ENCODE assay signal across 14 cellular contexts in genomic region chr3:4972652-4973643, GRCh38. TPM values are rescaled to one million over a fixed set of nuclear protein-coding genes. Genes with fewer than 3 reads are reported as not detected.
DNase-seq lines count a peak whose midpoint lies in the region; ATAC-seq, FAIRE-seq and TF ChIP-seq lines count a peak whose summit lies in the region.
"Had no signal": no experiment of that assay in that cellular context is flagged by ENCODE, and none has a peak within 500 bp of the region (broad histone marks: within the 10 kb centered on the region; RNA-seq: fewer than 3 reads in every experiment).

No MANE protein-coding gene starts in this region.

- ATAC-seq in GM19452 (IDR thresholded peaks at IDR 0.05; ENCODE audit: unreplicated experiment) (peak; percentile 24), HG03280 (IDR thresholded peaks at IDR 0.05; ENCODE audit: unreplicated experiment) (peak; percentile 36), left ventricle myocardium superior (no peak)
- ATAC-seq: left cardiac atrium, PC-3 had no signal

- intact Hi-C loops in left ventricle myocardium superior (cut with micrococcal nuclease): no loop called here

- DNase-seq in GM12891 (ENCODE audit: insufficient read length, low spot score): no peak
- DNase-seq in fibroblast of villous mesenchyme (ENCODE audit: low read depth): peak; percentile 37
- no peak for DNase-seq in NCI-H526 treated with DMSO at 0.1 percent for 48 hours (lab: John Stamatoyannopoulos, UW)
- no peak for DNase-seq in left ventricle myocardium superior
- DNase-seq in D341Med (ENCODE audit: low spot score): no peak
- DNase-seq in SW 1271 (lab: John Stamatoyannopoulos, UW): no peak
- DNase-seq: left cardiac atrium; NCI-H2171 treated with DMSO at 0.1 percent for 48 hours; PC-3; stimulated activated CD8-positive, alpha-beta memory T cell treated with anti-CD3 and anti-CD28 coated beads, Interleukin-4, amount 100 ng/mL, for 48 hours had no signal

- no peak for TF ChIP-seq CTCF in fibroblast of villous mesenchyme (IDR thresholded peaks at IDR 0.05; ENCODE audit: insufficient read depth, low read depth, low read length)

- TF ChIP-seq POLR2A in GM12891 (IDR thresholded peaks at IDR 0.05; ENCODE audit: low read depth, low read length): no peak

- no peak for FAIRE-seq in GM12891 (lab: Jason Lieb, UNC)
- FAIRE-seq: astrocyte had no signal

- no peak overlapping the region for H3K4me3 ChIP-seq in fibroblast of villous mesenchyme (ENCODE audit: low read depth, low read length)
- H3K4me3 ChIP-seq: neural progenitor cell had no signal

TF ChIP-seq in GM12891, 5 proteins besides CTCF, POLR2A, EP300 and RAD21:
- peak; percentile 67 for TF ChIP-seq PAX5 (IDR thresholded peaks at IDR 0.05; ENCODE audit: insufficient read depth, low read length, severe bottlenecking)
- no peak for TF ChIP-seq SPI1 (IDR thresholded peaks at IDR 0.05; ENCODE audit: low read depth, low read length)
- no peak for TF ChIP-seq POU2F2 (IDR thresholded peaks at IDR 0.05; ENCODE audit: low read depth, low read length)
TF ChIP-seq in GM12891: peak in this region for 1.

RNA-seq across cellular contexts. Expression of gene BHLHE40, which starts 6.3 kb away (rescaled TPM):
- polyA plus RNA-seq in GM12891 (2012; ENCODE audit: low read depth, missing spikeins): 101 TPM
- 53.5 and 75.7 TPM in 2 replicates for total RNA-seq in fibroblast of villous mesenchyme
- total RNA-seq in left ventricle myocardium superior: 26.8 TPM
